Comparison of ENCODE assay signal across 13 cellular contexts in genomic region chr4:169438057-169438480, GRCh38.
A peak's percentile ranks its signal among the peaks of the same experiment; 100 is the strongest.
DNase-seq lines count a peak whose midpoint lies in the region; ATAC-seq and TF ChIP-seq lines count a peak whose summit lies in the region.
"Had no signal": no experiment of that assay in that cellular context is flagged by ENCODE, and none has a peak within 500 bp of the region (broad histone marks: within the 10 kb centered on the region; RNA-seq: fewer than 3 reads in every experiment).

No MANE protein-coding gene starts in this region.

- H3K4me1 ChIP-seq in right lobe of liver (peaks cover 0 to 27% (median 8%) of the 10 kb centered on the region in 4 donors), Peyer's patch (peaks cover 0 to 9% (median 2%) of the 10 kb centered on the region in 4 donors)

- no peak for DNase-seq in right lobe of liver
- DNase-seq in Peyer's patch = no peak
- DNase-seq in COLO829 (ENCODE audit: low spot score) = no peak
- no peak for DNase-seq in NCI-H82 (lab: John Stamatoyannopoulos, UW)
- DNase-seq: activated effector memory CD4-positive, alpha-beta T cell treated with Interleukin-2 at 50 U/mL for 16 hours; IMR-90; lower lobe of right lung; NCI-H2029; upper lobe of left lung had no signal

- ATAC-seq in GM18870 (IDR thresholded peaks at IDR 0.05; ENCODE audit: unreplicated experiment) (peak; percentile 47), GM21737 (IDR thresholded peaks at IDR 0.05; ENCODE audit: unreplicated experiment) (peak; percentile 41), HG03196 (IDR thresholded peaks at IDR 0.05; ENCODE audit: unreplicated experiment) (peak; percentile 42), right lobe of liver (peak in 3 of 4 donors; percentile 52 to 80 (median 71)), SK-N-SH treated with all-trans-retinoic acid at 6 μM for 48 hours (no peak)
- ATAC-seq: lower lobe of right lung had no signal

- TF ChIP-seq CTCF in right lobe of liver (IDR thresholded peaks at IDR 0.05) (no peak), Peyer's patch (IDR thresholded peaks at IDR 0.05) (no peak)

- peak overlapping the region in 1 of 3 donors; percentile 29 for H3K27ac ChIP-seq in right lobe of liver
- no peak overlapping the region for H3K27ac ChIP-seq in Peyer's patch
- H3K27ac ChIP-seq: lower lobe of right lung, upper lobe of left lung had no signal

- no peak for TF ChIP-seq POLR2A in right lobe of liver (IDR thresholded peaks at IDR 0.05)
- no peak for TF ChIP-seq POLR2A in Peyer's patch (IDR thresholded peaks at IDR 0.05)

- 21% methylated on average over 2 of the region's 2 CpGs for WGBS in right lobe of liver (ENCODE audit: insufficient coverage, low coverage, low lambda C conversion rate, missing lambda C conversion rate)

- intact Hi-C loops in right lobe of liver (cut with DNase I) = no loop called here

- H3K36me3 ChIP-seq in right lobe of liver = no peaks in the 10 kb centered on the region
- no peaks in the 10 kb centered on the region for H3K36me3 ChIP-seq in Peyer's patch
- H3K36me3 ChIP-seq: lower lobe of right lung had no signal

- no peaks in the 10 kb centered on the region for H3K9me3 ChIP-seq in right lobe of liver
- H3K9me3 ChIP-seq in Peyer's patch = no peaks in the 10 kb centered on the region
- H3K9me3 ChIP-seq: lower lobe of right lung, upper lobe of left lung had no signal

- no peaks in the 10 kb centered on the region for H3K27me3 ChIP-seq in right lobe of liver
- no peaks in the 10 kb centered on the region for H3K27me3 ChIP-seq in Peyer's patch
- H3K27me3 ChIP-seq: upper lobe of left lung had no signal

- H3K4me3 ChIP-seq in right lobe of liver = no peak overlapping the region
- no peak overlapping the region for H3K4me3 ChIP-seq in Peyer's patch
- H3K4me3 ChIP-seq: lower lobe of right lung, upper lobe of left lung had no signal

TF ChIP-seq in SK-N-SH treated with all-trans-retinoic acid at 6 μM for 48 hours, 23 proteins besides CTCF, POLR2A, EP300 and RAD21:
- TF ChIP-seq ZNF70 (CRISPR knock-in tag; IDR thresholded peaks at IDR 0.05) = no peak
- no peak for TF ChIP-seq RARB (CRISPR knock-in tag; IDR thresholded peaks at IDR 0.05)
- TF ChIP-seq TOX (CRISPR knock-in tag; IDR thresholded peaks at IDR 0.05; ENCODE audit: borderline replicate concordance) = no peak
- no peak for TF ChIP-seq PPARA (CRISPR knock-in tag; IDR thresholded peaks at IDR 0.05; ENCODE audit: borderline replicate concordance)
- TF ChIP-seq ARNTL (CRISPR knock-in tag; IDR thresholded peaks at IDR 0.05; ENCODE audit: borderline replicate concordance, low read depth) = no peak
- TF ChIP-seq ZNF565 (CRISPR knock-in tag; conservative IDR thresholded peaks at IDR 0.05; ENCODE audit: low read depth) = no peak
- TF ChIP-seq BACH2 (CRISPR knock-in tag; IDR thresholded peaks at IDR 0.05; ENCODE audit: borderline replicate concordance) = no peak
- TF ChIP-seq ZC3H10 (CRISPR knock-in tag; IDR thresholded peaks at IDR 0.05) = no peak
- TF ChIP-seq POU6F1 (CRISPR knock-in tag; IDR thresholded peaks at IDR 0.05; ENCODE audit: borderline replicate concordance, low read depth) = no peak
- no peak for TF ChIP-seq TCF4 (CRISPR knock-in tag; IDR thresholded peaks at IDR 0.05; ENCODE audit: borderline replicate concordance)
- TF ChIP-seq ISL1 (CRISPR knock-in tag; IDR thresholded peaks at IDR 0.05) = no peak
- no peak for TF ChIP-seq ZFP3 (CRISPR knock-in tag; IDR thresholded peaks at IDR 0.05)
- no peak for TF ChIP-seq TSHZ2 (CRISPR knock-in tag; IDR thresholded peaks at IDR 0.05)
- TF ChIP-seq ZFP30 (CRISPR knock-in tag; IDR thresholded peaks at IDR 0.05) = no peak
- TF ChIP-seq CREB5 (CRISPR knock-in tag; IDR thresholded peaks at IDR 0.05; ENCODE audit: low read depth) = no peak
- no peak for TF ChIP-seq ZNF8 (CRISPR knock-in tag; IDR thresholded peaks at IDR 0.05)
- no peak for TF ChIP-seq CSRNP3 (CRISPR knock-in tag; IDR thresholded peaks at IDR 0.05)
- TF ChIP-seq CSDC2 (CRISPR knock-in tag; IDR thresholded peaks at IDR 0.05) = no peak
